ENCODE assay signal across 16 cellular contexts in genomic region chr9:102428305-102428704, GRCh38.
"Had no signal": no experiment of that assay in that cellular context is flagged by ENCODE, and none has a peak within 500 bp of the region (broad histone marks: within the 10 kb centered on the region; RNA-seq: fewer than 3 reads in every experiment).

No MANE protein-coding gene starts in this region.

- H3K36me3 ChIP-seq: sigmoid colon had no signal

- H3K4me1 Mint-ChIP-seq: activated CD4-positive, alpha-beta T cell treated with anti-CD3 and anti-CD28 coated beads, Interleukin-2, amount 10 ng/mL, durations not matched to agents 24 days and 14 days; activated naive CD8-positive, alpha-beta T cell treated with anti-CD3 and anti-CD28 coated beads, Interleukin-2, amount 10 ng/mL, durations not matched to agents 7 days and 5 days; natural killer cell; stimulated activated naive B cell treated with anti-CD40 and anti-IgM and Interleukin-4, amounts not matched to agents 10 μg/mL and 1 μg/mL and 100 μg/mL, for 72 hours had no signal

- H3K9me3 Mint-ChIP-seq: activated naive CD8-positive, alpha-beta T cell treated with anti-CD3 and anti-CD28 coated beads, Interleukin-2, amount 10 ng/mL, durations not matched to agents 7 days and 5 days had no signal

- H3K9me3 ChIP-seq: sigmoid colon had no signal

- H2AFZ ChIP-seq: parathyroid adenoma had no signal

- DNase-seq: activated CD4-positive, alpha-beta T cell treated with anti-CD3 and anti-CD28 coated beads, Interleukin-2, amount 10 ng/mL, durations not matched to agents 24 days and 14 days; activated CD8-positive, alpha-beta T cell treated with anti-CD3 and anti-CD28 coated beads for 36 hours; activated naive CD4-positive, alpha-beta T cell treated with Interleukin-2 at 50 U/mL for 16 hours; activated naive CD8-positive, alpha-beta T cell treated with anti-CD3 and anti-CD28 coated beads, Interleukin-2, amount 10 ng/mL, durations not matched to agents 7 days and 5 days; activated T-cell treated with anti-CD3 and anti-CD28 coated beads, Interleukin-2, amount 50 U/mL, for 1 hour; amygdala; caudate nucleus; foreskin melanocyte; glutamatergic neuron; natural killer cell; sigmoid colon; stimulated activated naive B cell treated with anti-CD40 and anti-IgM and Interleukin-4, amounts not matched to agents 10 μg/mL and 1 μg/mL and 100 μg/mL, for 72 hours had no signal

- H3K27ac ChIP-seq: parathyroid adenoma, sigmoid colon had no signal

- H3K4me1 ChIP-seq: parathyroid adenoma, sigmoid colon had no signal

- H3K27me3 ChIP-seq: sigmoid colon had no signal

- H3K4me3 ChIP-seq: lung, sigmoid colon had no signal

- H3K79me2 ChIP-seq: parathyroid adenoma had no signal

- H3K36me3 Mint-ChIP-seq: activated naive CD8-positive, alpha-beta T cell treated with anti-CD3 and anti-CD28 coated beads, Interleukin-2, amount 10 ng/mL, durations not matched to agents 7 days and 5 days; natural killer cell; stimulated activated naive B cell treated with anti-CD40 and anti-IgM and Interleukin-4, amounts not matched to agents 10 μg/mL and 1 μg/mL and 100 μg/mL, for 72 hours had no signal

- ATAC-seq: activated CD8-positive, alpha-beta T cell treated with anti-CD3 and anti-CD28 coated beads for 36 hours; left lobe of liver; natural killer cell; stimulated activated naive B cell treated with anti-CD40 and anti-IgM and Interleukin-4, amounts not matched to agents 10 μg/mL and 1 μg/mL and 100 μg/mL, for 72 hours had no signal

- H3K27me3 Mint-ChIP-seq: activated CD4-positive, alpha-beta T cell treated with anti-CD3 and anti-CD28 coated beads, Interleukin-2, amount 10 ng/mL, durations not matched to agents 24 days and 14 days; activated CD8-positive, alpha-beta T cell treated with anti-CD3 and anti-CD28 coated beads for 36 hours; activated naive CD8-positive, alpha-beta T cell treated with anti-CD3 and anti-CD28 coated beads, Interleukin-2, amount 10 ng/mL, durations not matched to agents 7 days and 5 days; stimulated activated naive B cell treated with anti-CD40 and anti-IgM and Interleukin-4, amounts not matched to agents 10 μg/mL and 1 μg/mL and 100 μg/mL, for 72 hours had no signal

- H3K9ac ChIP-seq: parathyroid adenoma had no signal

- H3K27ac Mint-ChIP-seq: activated CD4-positive, alpha-beta T cell treated with anti-CD3 and anti-CD28 coated beads, Interleukin-2, amount 10 ng/mL, durations not matched to agents 24 days and 14 days; activated CD8-positive, alpha-beta T cell treated with anti-CD3 and anti-CD28 coated beads for 36 hours; activated naive CD8-positive, alpha-beta T cell treated with anti-CD3 and anti-CD28 coated beads, Interleukin-2, amount 10 ng/mL, durations not matched to agents 7 days and 5 days; activated T-helper 2 cell treated with anti-CD3 and anti-CD28 coated beads, Interferon-gamma antibody, Interleukin-2, Interleukin-4, amounts not matched to agents 10 μg/mL and 5 μg/mL and 100 μg/mL, durations not matched to agents 14 hours and 24 hours and 36 hours; natural killer cell; stimulated activated naive B cell treated with anti-CD40 and anti-IgM and Interleukin-4, amounts not matched to agents 10 μg/mL and 1 μg/mL and 100 μg/mL, for 72 hours had no signal

- H3K4me3 Mint-ChIP-seq: activated CD4-positive, alpha-beta T cell treated with anti-CD3 and anti-CD28 coated beads, Interleukin-2, amount 10 ng/mL, durations not matched to agents 24 days and 14 days; activated CD8-positive, alpha-beta T cell treated with anti-CD3 and anti-CD28 coated beads for 36 hours; activated naive CD8-positive, alpha-beta T cell treated with anti-CD3 and anti-CD28 coated beads, Interleukin-2, amount 10 ng/mL, durations not matched to agents 7 days and 5 days; natural killer cell; stimulated activated naive B cell treated with anti-CD40 and anti-IgM and Interleukin-4, amounts not matched to agents 10 μg/mL and 1 μg/mL and 100 μg/mL, for 72 hours had no signal
